ENCODE assay signal across 8 cellular contexts in genomic region chr10:17454181-17454800, GRCh38. TPM values are rescaled to one million over a fixed set of nuclear protein-coding genes. Genes with fewer than 3 reads are reported as not detected.
DNase-seq lines count a peak whose midpoint lies in the region; ATAC-seq and TF ChIP-seq lines count a peak whose summit lies in the region.

TSS of gene ST8SIA6 (minus strand) at chr10:17454595. CDS start at chr10:17454255, 340 bp downstream.

- no peaks in the 10 kb centered on the region for H3K9me3 ChIP-seq in body of pancreas

- peaks cover 12% of the 10 kb centered on the region for H3K4me1 Mint-ChIP-seq in T-helper 1 cell treated with Interleukin-12 subunit alpha and Interleukin-12 subunit beta and Interleukin-4 antibody, amounts not matched to agents 30 μg/mL and 1 μg/mL, for 36 hours (ENCODE audit: low read depth)

- WGBS in body of pancreas, 2 donors: 2 to 60% methylated on average over 2 to 64 of the region's 82 CpGs

- H3K27ac ChIP-seq in body of pancreas: no peak within 1 kb of the TSS

- H3K27me3 ChIP-seq in body of pancreas: peaks cover 0 to 7% of the 10 kb centered on the region in 2 donors

- intact Hi-C loops in body of pancreas (cut with DNase I): no loop called here

- peak within 1 kb of the TSS in 1 of 2 donors; percentile 17 for H3K4me3 ChIP-seq in body of pancreas

- H3K27ac Mint-ChIP-seq in T-helper 1 cell treated with Interleukin-12 subunit alpha and Interleukin-12 subunit beta and Interleukin-4 antibody, amounts not matched to agents 30 μg/mL and 1 μg/mL, for 36 hours: peak within 1 kb of the TSS; percentile 59

- H3K36me3 Mint-ChIP-seq in T-helper 1 cell treated with Interleukin-12 subunit alpha and Interleukin-12 subunit beta and Interleukin-4 antibody, amounts not matched to agents 30 μg/mL and 1 μg/mL, for 36 hours (ENCODE audit: low read depth): peaks cover 7% of the 10 kb centered on the region

- no peak for TF ChIP-seq POLR2A in body of pancreas (IDR thresholded peaks at IDR 0.05)

- H3K9me3 Mint-ChIP-seq in T-helper 1 cell treated with Interleukin-12 subunit alpha and Interleukin-12 subunit beta and Interleukin-4 antibody, amounts not matched to agents 30 μg/mL and 1 μg/mL, for 36 hours: peaks cover 7% of the 10 kb centered on the region

- no peak for TF ChIP-seq CTCF in body of pancreas (IDR thresholded peaks at IDR 0.05)

- DNase-seq in body of pancreas: peak; percentile 21 to 68 (median 40)
- peak; percentile 75 for DNase-seq in islet precursor cell
- peak; percentile 7 to 23 (median 14) for DNase-seq in stimulated activated CD4-positive, alpha-beta T cell treated with anti-CD3 and anti-CD28 coated beads, Interleukin-1b, Interleukin-23, amount 100 ng/mL, for 24 hours (ENCODE audit: low read depth in 4 of 4, low spot score in 1 of 4)
- no peak for DNase-seq in inferior parietal cortex (ENCODE audit: extremely low spot score)
- DNase-seq in NCI-H2171 (lab: John Stamatoyannopoulos, UW): no peak

- peak within 1 kb of the TSS; percentile 81 for H3K4me3 Mint-ChIP-seq in T-helper 1 cell treated with Interleukin-12 subunit alpha and Interleukin-12 subunit beta and Interleukin-4 antibody, amounts not matched to agents 30 μg/mL and 1 μg/mL, for 36 hours

- peaks cover 58% of the 10 kb centered on the region for H3K27me3 Mint-ChIP-seq in T-helper 1 cell treated with Interleukin-12 subunit alpha and Interleukin-12 subunit beta and Interleukin-4 antibody, amounts not matched to agents 30 μg/mL and 1 μg/mL, for 36 hours (ENCODE audit: low read depth)

- peaks cover 14% of the 10 kb centered on the region for H3K4me1 ChIP-seq in body of pancreas

- no peaks in the 10 kb centered on the region for H3K36me3 ChIP-seq in body of pancreas (replicated peaks in 1 of 2; ENCODE audit: insufficient read depth in 1 of 2, low read depth in 2 of 2)

- peak; percentile 76 for ATAC-seq in GM18502 (IDR thresholded peaks at IDR 0.05; ENCODE audit: poor library complexity, unreplicated experiment)
- peak; percentile 77 for ATAC-seq in HG02759 (IDR thresholded peaks at IDR 0.05; ENCODE audit: unreplicated experiment)
- peak; percentile 56 for ATAC-seq in body of pancreas

RNA-seq across cellular contexts. Expression of gene ST8SIA6, which starts in this region (rescaled TPM):
- not detected for total RNA-seq in body of pancreas

Comparison
In these comparisons a context has a peak if more than half of its experiments do, and no peak if none do; other contexts are left out.
1. Peak in DNase-seq and ATAC-seq in body of pancreas; RNA of the gene not detected or under 1 TPM.
2. DNase-seq: peak in islet precursor cell (single experiment) and stimulated activated CD4-positive, alpha-beta T cell treated with anti-CD3 and anti-CD28 coated beads, Interleukin-1b, Interleukin-23, amount 100 ng/mL, for 24 hours (4 of 4); none in inferior parietal cortex (single experiment) and NCI-H2171 (single experiment).
3. Peak in every context shown above with its lines, with median percentiles within 50 percentile points of each other: ATAC-seq.